Comparison of ENCODE assay signal across 10 cellular contexts in the genomic region with DNA sequence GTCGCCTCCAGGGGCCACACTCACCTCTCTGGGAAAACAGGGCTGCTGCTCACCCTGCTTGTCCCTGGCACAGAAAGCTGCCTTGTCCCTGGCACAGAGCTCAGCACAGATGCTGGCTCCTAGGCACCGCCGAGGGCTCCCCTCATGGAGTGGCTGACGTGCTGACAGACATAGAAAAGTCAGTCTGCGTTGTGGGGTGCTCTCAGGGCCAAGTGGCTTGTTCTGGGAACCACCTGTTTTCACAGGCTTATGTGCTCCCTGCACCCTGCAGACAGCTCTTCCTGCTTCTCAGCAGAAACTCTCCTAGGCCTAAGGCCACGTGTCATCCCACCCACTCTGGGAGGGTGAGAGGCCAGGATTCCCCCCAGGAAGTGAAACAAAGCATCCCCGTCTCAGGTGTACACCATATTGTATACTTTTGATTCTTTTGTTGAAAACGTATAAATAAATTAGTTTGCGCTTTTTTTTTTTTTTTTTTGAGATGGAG.
DNase-seq lines count a peak whose midpoint lies in the region; ATAC-seq and TF ChIP-seq lines count a peak whose summit lies in the region.
"Had no signal": no experiment of that assay in that cellular context is flagged by ENCODE, and none has a peak within 500 bp of the region (broad histone marks: within the 10 kb centered on the region; RNA-seq: fewer than 3 reads in every experiment).

No MANE protein-coding gene starts in this region.

- H3K4me3 ChIP-seq in GM12865 (ENCODE audit: low read depth, low read length) = no peak overlapping the region
- no peak overlapping the region for H3K4me3 ChIP-seq in MM.1S (ENCODE audit: low read length)

- in situ Hi-C loops in GM13977 (cut with MboI; ENCODE audit: low pct_unique_long_range_greater_than_20kb, low sequenced_read_pairs, unreplicated experiment) = no loop called here

- H3K9ac ChIP-seq in MM.1S (ENCODE audit: low read length) = peak overlapping the region; percentile 31; the same call in 1 of the 2 replicates

- H3K27ac ChIP-seq in MM.1S (ENCODE audit: low read length) = peak overlapping the region; percentile 61; the same call in 1 of the 2 replicates

- H3K4me1 ChIP-seq in MM.1S (ENCODE audit: low read length) = peaks cover 58% of the 10 kb centered on the region

- H3F3A ChIP-seq in MM.1S (ENCODE audit: insufficient read depth, low read length) = peaks cover 19% of the 10 kb centered on the region

- no peaks in the 10 kb centered on the region for H3K27me3 ChIP-seq in MM.1S (replicated peaks; ENCODE audit: insufficient read depth, low read length)

- DNase-seq in GM12865 (ENCODE audit: low read depth) (peak; percentile 85), MM.1S (peak; percentile 85), GM13977 (ENCODE audit: low spot score) (no peak), iPS-NIHi7 (ENCODE audit: extremely low spot score) (no peak)
- DNase-seq in activated T-cell treated with anti-CD3 and anti-CD28 coated beads, Interleukin-2, amount 50 U/mL, for 48 hours = no peak
- DNase-seq: anterior cingulate cortex, NCI-H446 had no signal

- TF ChIP-seq CTCF in GM12865 (IDR thresholded peaks at IDR 0.05; ENCODE audit: insufficient read depth, low read depth, low read length, missing control alignments) (no peak), MM.1S (IDR thresholded peaks at IDR 0.05; ENCODE audit: low read length) (no peak), GM13977 (IDR thresholded peaks at IDR 0.05; ENCODE audit: extremely low read depth, insufficient read depth, missing control alignments) (no peak)

- peak; percentile 62 for ATAC-seq in GM19372 (IDR thresholded peaks at IDR 0.05; ENCODE audit: low read depth, unreplicated experiment)
- ATAC-seq in HG02852 (IDR thresholded peaks at IDR 0.05; ENCODE audit: unreplicated experiment) = peak; percentile 66
- ATAC-seq in SK-N-SH treated with all-trans-retinoic acid at 6 μM for 48 hours = no peak

- H3K79me2 ChIP-seq in MM.1S (ENCODE audit: low read length) = no peaks in the 10 kb centered on the region

- H2AFZ ChIP-seq in MM.1S (ENCODE audit: low read length) = 0 out of 2 replicates have a peak overlapping the region, but pooled peaks have one; percentile 5

- no peaks in the 10 kb centered on the region for H3K36me3 ChIP-seq in MM.1S (replicated peaks; ENCODE audit: insufficient read depth, low read length)

- H4K20me1 ChIP-seq in MM.1S (ENCODE audit: insufficient read depth, low read length) = no peaks in the 10 kb centered on the region

- peak overlapping the region; percentile 44; the same call in 1 of the 2 replicates for H3K4me2 ChIP-seq in MM.1S (ENCODE audit: low read depth, low read length)

- no peaks in the 10 kb centered on the region for H3K9me2 ChIP-seq in MM.1S (replicated peaks; ENCODE audit: insufficient read depth, low read length)

- no peaks in the 10 kb centered on the region for H3K9me3 ChIP-seq in MM.1S (replicated peaks; ENCODE audit: insufficient read depth, low read length)

TF ChIP-seq in SK-N-SH treated with all-trans-retinoic acid at 6 μM for 48 hours, 23 proteins besides CTCF, POLR2A, EP300 and RAD21:
- TF ChIP-seq TCF4 (CRISPR knock-in tag; IDR thresholded peaks at IDR 0.05; ENCODE audit: borderline replicate concordance) (no peak), ZNF70 (CRISPR knock-in tag; IDR thresholded peaks at IDR 0.05) (no peak), ZFP30 (CRISPR knock-in tag; IDR thresholded peaks at IDR 0.05) (no peak), SNAI2 (CRISPR knock-in tag; IDR thresholded peaks at IDR 0.05) (no peak), ESRRG (CRISPR knock-in tag; IDR thresholded peaks at IDR 0.05) (no peak), ZFP3 (CRISPR knock-in tag; IDR thresholded peaks at IDR 0.05) (no peak), RARB (CRISPR knock-in tag; IDR thresholded peaks at IDR 0.05) (no peak)
- TF ChIP-seq, protein P1, sequence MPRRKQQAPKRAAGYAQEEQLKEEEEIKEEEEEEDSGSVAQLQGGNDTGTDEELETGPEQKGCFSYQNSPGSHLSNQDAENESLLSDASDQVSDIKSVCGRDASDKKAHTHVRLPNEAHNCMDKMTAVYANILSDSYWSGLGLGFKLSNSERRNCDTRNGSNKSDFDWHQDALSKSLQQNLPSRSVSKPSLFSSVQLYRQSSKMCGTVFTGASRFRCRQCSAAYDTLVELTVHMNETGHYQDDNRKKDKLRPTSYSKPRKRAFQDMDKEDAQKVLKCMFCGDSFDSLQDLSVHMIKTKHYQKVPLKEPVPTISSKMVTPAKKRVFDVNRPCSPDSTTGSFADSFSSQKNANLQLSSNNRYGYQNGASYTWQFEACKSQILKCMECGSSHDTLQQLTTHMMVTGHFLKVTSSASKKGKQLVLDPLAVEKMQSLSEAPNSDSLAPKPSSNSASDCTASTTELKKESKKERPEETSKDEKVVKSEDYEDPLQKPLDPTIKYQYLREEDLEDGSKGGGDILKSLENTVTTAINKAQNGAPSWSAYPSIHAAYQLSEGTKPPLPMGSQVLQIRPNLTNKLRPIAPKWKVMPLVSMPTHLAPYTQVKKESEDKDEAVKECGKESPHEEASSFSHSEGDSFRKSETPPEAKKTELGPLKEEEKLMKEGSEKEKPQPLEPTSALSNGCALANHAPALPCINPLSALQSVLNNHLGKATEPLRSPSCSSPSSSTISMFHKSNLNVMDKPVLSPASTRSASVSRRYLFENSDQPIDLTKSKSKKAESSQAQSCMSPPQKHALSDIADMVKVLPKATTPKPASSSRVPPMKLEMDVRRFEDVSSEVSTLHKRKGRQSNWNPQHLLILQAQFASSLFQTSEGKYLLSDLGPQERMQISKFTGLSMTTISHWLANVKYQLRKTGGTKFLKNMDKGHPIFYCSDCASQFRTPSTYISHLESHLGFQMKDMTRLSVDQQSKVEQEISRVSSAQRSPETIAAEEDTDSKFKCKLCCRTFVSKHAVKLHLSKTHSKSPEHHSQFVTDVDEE (CRISPR knock-in tag; IDR thresholded peaks at IDR 0.05) = no peak
- TF ChIP-seq, protein P2, sequence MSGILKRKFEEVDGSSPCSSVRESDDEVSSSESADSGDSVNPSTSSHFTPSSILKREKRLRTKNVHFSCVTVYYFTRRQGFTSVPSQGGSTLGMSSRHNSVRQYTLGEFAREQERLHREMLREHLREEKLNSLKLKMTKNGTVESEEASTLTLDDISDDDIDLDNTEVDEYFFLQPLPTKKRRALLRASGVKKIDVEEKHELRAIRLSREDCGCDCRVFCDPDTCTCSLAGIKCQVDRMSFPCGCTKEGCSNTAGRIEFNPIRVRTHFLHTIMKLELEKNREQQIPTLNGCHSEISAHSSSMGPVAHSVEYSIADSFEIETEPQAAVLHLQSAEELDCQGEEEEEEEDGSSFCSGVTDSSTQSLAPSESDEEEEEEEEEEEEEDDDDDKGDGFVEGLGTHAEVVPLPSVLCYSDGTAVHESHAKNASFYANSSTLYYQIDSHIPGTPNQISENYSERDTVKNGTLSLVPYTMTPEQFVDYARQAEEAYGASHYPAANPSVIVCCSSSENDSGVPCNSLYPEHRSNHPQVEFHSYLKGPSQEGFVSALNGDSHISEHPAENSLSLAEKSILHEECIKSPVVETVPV (CRISPR knock-in tag; IDR thresholded peaks at IDR 0.05) = no peak
- TF ChIP-seq, protein P3, sequence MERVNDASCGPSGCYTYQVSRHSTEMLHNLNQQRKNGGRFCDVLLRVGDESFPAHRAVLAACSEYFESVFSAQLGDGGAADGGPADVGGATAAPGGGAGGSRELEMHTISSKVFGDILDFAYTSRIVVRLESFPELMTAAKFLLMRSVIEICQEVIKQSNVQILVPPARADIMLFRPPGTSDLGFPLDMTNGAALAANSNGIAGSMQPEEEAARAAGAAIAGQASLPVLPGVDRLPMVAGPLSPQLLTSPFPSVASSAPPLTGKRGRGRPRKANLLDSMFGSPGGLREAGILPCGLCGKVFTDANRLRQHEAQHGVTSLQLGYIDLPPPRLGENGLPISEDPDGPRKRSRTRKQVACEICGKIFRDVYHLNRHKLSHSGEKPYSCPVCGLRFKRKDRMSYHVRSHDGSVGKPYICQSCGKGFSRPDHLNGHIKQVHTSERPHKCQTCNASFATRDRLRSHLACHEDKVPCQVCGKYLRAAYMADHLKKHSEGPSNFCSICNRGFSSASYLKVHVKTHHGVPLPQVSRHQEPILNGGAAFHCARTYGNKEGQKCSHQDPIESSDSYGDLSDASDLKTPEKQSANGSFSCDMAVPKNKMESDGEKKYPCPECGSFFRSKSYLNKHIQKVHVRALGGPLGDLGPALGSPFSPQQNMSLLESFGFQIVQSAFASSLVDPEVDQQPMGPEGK (CRISPR knock-in tag; IDR thresholded peaks at IDR 0.05; ENCODE audit: borderline replicate concordance) = no peak

Comparison
In these comparisons a context has a peak if more than half of its experiments do, and no peak if none do; other contexts are left out.
1. DNase-seq: peak in GM12865 (single experiment) and MM.1S (single experiment); none in activated T-cell treated with anti-CD3 and anti-CD28 coated beads, Interleukin-2, amount 50 U/mL, for 48 hours (0 of 2), GM13977 (single experiment) and iPS-NIHi7 (single experiment).